In genomic region chr11:68956142-68956541, GRCh38 we compare ENCODE assay signal across 1 cellular context.
TF ChIP-seq lines count a peak whose summit lies in the region.

No MANE protein-coding gene starts in this region.

TF ChIP-seq in HCT116, 20 proteins besides CTCF, POLR2A, EP300 and RAD21 (continued from another document):
- TF ChIP-seq REST (IDR thresholded peaks at IDR 0.05; ENCODE audit: low read depth) (no peak), POLR2AphosphoS5 (IDR thresholded peaks at IDR 0.05; ENCODE audit: low read depth, low read length) (no peak), SP1 (IDR thresholded peaks at IDR 0.05; ENCODE audit: low read depth) (no peak)
- TF ChIP-seq, protein P1, sequence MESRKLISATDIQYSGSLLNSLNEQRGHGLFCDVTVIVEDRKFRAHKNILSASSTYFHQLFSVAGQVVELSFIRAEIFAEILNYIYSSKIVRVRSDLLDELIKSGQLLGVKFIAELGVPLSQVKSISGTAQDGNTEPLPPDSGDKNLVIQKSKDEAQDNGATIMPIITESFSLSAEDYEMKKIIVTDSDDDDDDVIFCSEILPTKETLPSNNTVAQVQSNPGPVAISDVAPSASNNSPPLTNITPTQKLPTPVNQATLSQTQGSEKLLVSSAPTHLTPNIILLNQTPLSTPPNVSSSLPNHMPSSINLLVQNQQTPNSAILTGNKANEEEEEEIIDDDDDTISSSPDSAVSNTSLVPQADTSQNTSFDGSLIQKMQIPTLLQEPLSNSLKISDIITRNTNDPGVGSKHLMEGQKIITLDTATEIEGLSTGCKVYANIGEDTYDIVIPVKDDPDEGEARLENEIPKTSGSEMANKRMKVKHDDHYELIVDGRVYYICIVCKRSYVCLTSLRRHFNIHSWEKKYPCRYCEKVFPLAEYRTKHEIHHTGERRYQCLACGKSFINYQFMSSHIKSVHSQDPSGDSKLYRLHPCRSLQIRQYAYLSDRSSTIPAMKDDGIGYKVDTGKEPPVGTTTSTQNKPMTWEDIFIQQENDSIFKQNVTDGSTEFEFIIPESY (IDR thresholded peaks at IDR 0.05; ENCODE audit: extremely low read depth, insufficient replicate concordance, low read length) = no peak
